Comparison of ENCODE assay signal across 7 cellular contexts in genomic region chr20:63735859-63736718, GRCh38. TPM values are rescaled to one million over a fixed set of nuclear protein-coding genes. Genes with fewer than 3 reads are reported as not detected.
DNase-seq lines count a peak whose midpoint lies in the region; ATAC-seq and TF ChIP-seq lines count a peak whose summit lies in the region.

TSS of gene LIME1 (plus strand) at chr20:63736664. CDS start at chr20:63737550, 886 bp downstream.

- H3K4me1 ChIP-seq in esophagus (ENCODE audit: control insufficient read depth in 2 of 2, insufficient read depth in 2 of 2, low read length in 1 of 2), result peaks cover 6 to 34% of the 10 kb centered on the region in 2 donors
- no peaks in the 10 kb centered on the region for H3K4me1 ChIP-seq in foreskin keratinocyte

- 49 to 52% methylated on average over 29 to 31 of the region's 31 CpGs for WGBS in esophagus, 2 donors

- H3K27me3 ChIP-seq in HL-60 (ENCODE audit: insufficient read depth, poor library complexity, severe bottlenecking) (no peaks in the 10 kb centered on the region), esophagus (ENCODE audit: control insufficient read depth in 1 of 2, insufficient read depth in 2 of 2, low read length in 2 of 2) (no peaks in the 10 kb centered on the region), foreskin keratinocyte (no peaks in the 10 kb centered on the region)

- ATAC-seq in foreskin keratinocyte, result no peak

- H3K27ac Mint-ChIP-seq in activated CD4-positive, alpha-beta memory T cell treated with anti-CD3 and anti-CD28 coated beads for 36 hours, result peak within 1 kb of the TSS; percentile 83

- H3K27me3 Mint-ChIP-seq in activated CD4-positive, alpha-beta memory T cell treated with anti-CD3 and anti-CD28 coated beads for 36 hours, result no peaks in the 10 kb centered on the region

- no peaks in the 10 kb centered on the region for H3K9me3 ChIP-seq in esophagus (ENCODE audit: control insufficient read depth in 2 of 2, insufficient read depth in 1 of 2, low read depth in 1 of 2, low read length in 1 of 2)

- H3K4me1 Mint-ChIP-seq in activated CD4-positive, alpha-beta memory T cell treated with anti-CD3 and anti-CD28 coated beads for 36 hours (ENCODE audit: low read depth), result peaks cover 19% of the 10 kb centered on the region

- H3K4me3 ChIP-seq in HL-60 (replicated peaks; ENCODE audit: insufficient read depth, low read length) (no peak within 1 kb of the TSS), esophagus (ENCODE audit: low read depth in 1 of 2, low read length in 2 of 2) (peak within 1 kb of the TSS; percentile 25 to 51)

- POLR2A ChIA-PET in activated CD4-positive, alpha-beta memory T cell treated with anti-CD3 and anti-CD28 coated beads for 36 hours (lab: Charles Lee), result interaction anchor here (0.7 to 5.1 kb wide), 8 partner anchors 9 to 129 kb away, joined by 3 to 30 read pairs (median 3); partner anchors contain the start of genes ARFRP1, TPD52L2 and ZGPAT

- H3K36me3 Mint-ChIP-seq in activated CD4-positive, alpha-beta memory T cell treated with anti-CD3 and anti-CD28 coated beads for 36 hours, result peaks cover 10% of the 10 kb centered on the region

- DNase-seq in HL-60 (ENCODE audit: low read depth in 1 of 2, low spot score in 1 of 2) (no peak), foreskin keratinocyte (no peak), posterior vena cava (ENCODE audit: low spot score) (no peak)
- DNase-seq in activated CD4-positive, alpha-beta memory T cell treated with anti-CD3 and anti-CD28 coated beads for 36 hours, result peak; percentile 82
- DNase-seq in stimulated activated CD4-positive, alpha-beta T cell treated with anti-CD3 and anti-CD28 coated beads, Interleukin-4, amount 100 ng/mL, for 4 hours, result peak; percentile 51 to 72
- no peak for DNase-seq in NK-92 treated with Interleukin-12 subunit alpha and Interleukin-12 subunit beta, amount 100 ng/mL, for 24 hours (lab: John Stamatoyannopoulos, UW)

- intact Hi-C loops in activated CD4-positive, alpha-beta memory T cell treated with anti-CD3 and anti-CD28 coated beads for 36 hours (cut with micrococcal nuclease), result loop anchor here (2.0 to 10.0 kb wide), 4 partner anchors 29 to 239 kb away; partner anchors contain the start of genes ARFRP1, RTEL1 and SAMD10
- intact Hi-C loops in posterior vena cava (cut with DNase I), result no loop called here

- H3K9me3 Mint-ChIP-seq in activated CD4-positive, alpha-beta memory T cell treated with anti-CD3 and anti-CD28 coated beads for 36 hours, result no peaks in the 10 kb centered on the region

- H3K4me3 Mint-ChIP-seq in activated CD4-positive, alpha-beta memory T cell treated with anti-CD3 and anti-CD28 coated beads for 36 hours, result peak within 1 kb of the TSS; percentile 69

- H3K27ac ChIP-seq in HL-60 (replicated peaks) (peak within 1 kb of the TSS; percentile 51), esophagus (ENCODE audit: low read depth in 2 of 2, low read length in 1 of 2) (peak within 1 kb of the TSS; percentile 38 to 49), foreskin keratinocyte (no peak within 1 kb of the TSS)

- CTCF ChIA-PET in activated CD4-positive, alpha-beta memory T cell treated with anti-CD3 and anti-CD28 coated beads for 36 hours (lab: Charles Lee), result interaction anchor here (0.7 to 5.2 kb wide), 7 partner anchors 8 to 199 kb away, joined by 3 to 26 read pairs (median 4); partner anchors contain the start of genes ARFRP1, PTK6, TPD52L2 and ZGPAT

- H3K36me3 ChIP-seq in esophagus (ENCODE audit: control insufficient read depth in 2 of 2, insufficient read depth in 2 of 2, low read length in 1 of 2), result peaks cover 0 to 35% of the 10 kb centered on the region in 2 donors

- TF ChIP-seq CTCF in HL-60 (IDR thresholded peaks at IDR 0.05; ENCODE audit: insufficient read depth, low read length) (no peak), foreskin keratinocyte (conservative IDR thresholded peaks at IDR 0.05) (no peak)

RNA-seq across cellular contexts. Expression of gene LIME1, which starts in this region (rescaled TPM):
- total RNA-seq in activated CD4-positive, alpha-beta memory T cell treated with anti-CD3 and anti-CD28 coated beads for 36 hours, result 10 to 100 TPM; 14.7 to 17.6 TPM
- polyA plus RNA-seq in esophagus (10 to 100 TPM; 12.6 to 24.5 TPM), foreskin keratinocyte (4.4 and 5.3 TPM in 2 replicates)
- total RNA-seq in foreskin keratinocyte (2.4 and 3.3 TPM in 2 replicates), posterior vena cava (1 to 10 TPM; 4.2 to 4.9 TPM)

Comparison
In these comparisons a context has a peak if more than half of its experiments do, and no peak if none do; other contexts are left out.
1. DNase-seq: peak in activated CD4-positive, alpha-beta memory T cell treated with anti-CD3 and anti-CD28 coated beads for 36 hours (single experiment) and stimulated activated CD4-positive, alpha-beta T cell treated with anti-CD3 and anti-CD28 coated beads, Interleukin-4, amount 100 ng/mL, for 4 hours (2 of 2); none in HL-60 (0 of 2), NK-92 treated with Interleukin-12 subunit alpha and Interleukin-12 subunit beta, amount 100 ng/mL, for 24 hours (single experiment), foreskin keratinocyte (0 of 2) and posterior vena cava (single experiment).